Comparison of ENCODE assay signal across 1 cellular context in the genomic region with DNA sequence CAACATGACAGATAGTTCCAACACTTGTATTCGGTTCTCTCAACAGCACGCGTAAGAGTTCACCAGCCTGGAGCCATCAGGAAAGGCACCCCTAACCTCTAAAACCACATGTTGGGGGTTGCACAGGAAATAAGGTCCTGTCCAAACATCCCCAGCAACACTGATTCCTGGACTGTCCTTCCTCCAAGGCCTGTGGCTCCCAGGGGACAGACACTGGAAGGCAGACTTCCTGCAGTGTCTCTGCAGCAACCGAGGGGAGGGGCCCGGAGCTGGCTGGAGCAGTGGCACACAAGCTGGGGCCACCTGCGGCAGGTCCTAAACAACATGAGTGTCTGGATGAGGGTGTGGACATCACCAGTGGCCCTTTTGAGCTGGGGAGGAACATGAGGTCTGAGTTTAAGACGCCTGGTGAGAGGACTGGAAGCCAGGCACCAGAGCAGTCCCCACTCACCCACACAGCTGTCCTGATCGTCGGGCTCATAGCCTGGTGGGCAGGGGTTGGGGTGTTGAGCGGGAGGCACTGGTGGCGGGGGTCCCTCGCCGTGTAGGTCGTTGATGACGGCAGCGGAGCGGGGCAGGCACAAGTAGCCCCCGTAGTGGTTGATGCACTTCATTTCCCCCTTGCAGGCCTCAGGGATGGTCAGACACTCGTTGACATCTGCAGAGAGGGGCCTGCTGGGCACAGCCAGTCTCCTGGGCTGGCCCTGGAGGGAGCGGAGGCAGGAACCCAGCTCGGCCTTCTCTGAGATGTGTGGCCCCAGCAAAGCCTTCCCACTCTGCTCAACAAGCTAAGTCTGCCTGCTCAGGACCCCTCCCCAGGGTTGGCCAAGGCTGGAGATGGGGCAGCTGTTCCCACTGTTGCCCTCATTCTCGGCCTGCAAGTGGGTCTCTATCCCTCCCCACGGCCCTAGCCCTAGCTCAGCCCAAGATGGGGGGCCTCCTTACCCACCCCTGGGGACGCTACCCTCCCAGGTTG.
TF ChIP-seq lines count a peak whose summit lies in the region.

No MANE protein-coding gene starts in this region.

TF ChIP-seq in GM23338, 12 proteins besides CTCF, POLR2A, EP300 and RAD21 (continued from another document):
- TF ChIP-seq, protein P1, sequence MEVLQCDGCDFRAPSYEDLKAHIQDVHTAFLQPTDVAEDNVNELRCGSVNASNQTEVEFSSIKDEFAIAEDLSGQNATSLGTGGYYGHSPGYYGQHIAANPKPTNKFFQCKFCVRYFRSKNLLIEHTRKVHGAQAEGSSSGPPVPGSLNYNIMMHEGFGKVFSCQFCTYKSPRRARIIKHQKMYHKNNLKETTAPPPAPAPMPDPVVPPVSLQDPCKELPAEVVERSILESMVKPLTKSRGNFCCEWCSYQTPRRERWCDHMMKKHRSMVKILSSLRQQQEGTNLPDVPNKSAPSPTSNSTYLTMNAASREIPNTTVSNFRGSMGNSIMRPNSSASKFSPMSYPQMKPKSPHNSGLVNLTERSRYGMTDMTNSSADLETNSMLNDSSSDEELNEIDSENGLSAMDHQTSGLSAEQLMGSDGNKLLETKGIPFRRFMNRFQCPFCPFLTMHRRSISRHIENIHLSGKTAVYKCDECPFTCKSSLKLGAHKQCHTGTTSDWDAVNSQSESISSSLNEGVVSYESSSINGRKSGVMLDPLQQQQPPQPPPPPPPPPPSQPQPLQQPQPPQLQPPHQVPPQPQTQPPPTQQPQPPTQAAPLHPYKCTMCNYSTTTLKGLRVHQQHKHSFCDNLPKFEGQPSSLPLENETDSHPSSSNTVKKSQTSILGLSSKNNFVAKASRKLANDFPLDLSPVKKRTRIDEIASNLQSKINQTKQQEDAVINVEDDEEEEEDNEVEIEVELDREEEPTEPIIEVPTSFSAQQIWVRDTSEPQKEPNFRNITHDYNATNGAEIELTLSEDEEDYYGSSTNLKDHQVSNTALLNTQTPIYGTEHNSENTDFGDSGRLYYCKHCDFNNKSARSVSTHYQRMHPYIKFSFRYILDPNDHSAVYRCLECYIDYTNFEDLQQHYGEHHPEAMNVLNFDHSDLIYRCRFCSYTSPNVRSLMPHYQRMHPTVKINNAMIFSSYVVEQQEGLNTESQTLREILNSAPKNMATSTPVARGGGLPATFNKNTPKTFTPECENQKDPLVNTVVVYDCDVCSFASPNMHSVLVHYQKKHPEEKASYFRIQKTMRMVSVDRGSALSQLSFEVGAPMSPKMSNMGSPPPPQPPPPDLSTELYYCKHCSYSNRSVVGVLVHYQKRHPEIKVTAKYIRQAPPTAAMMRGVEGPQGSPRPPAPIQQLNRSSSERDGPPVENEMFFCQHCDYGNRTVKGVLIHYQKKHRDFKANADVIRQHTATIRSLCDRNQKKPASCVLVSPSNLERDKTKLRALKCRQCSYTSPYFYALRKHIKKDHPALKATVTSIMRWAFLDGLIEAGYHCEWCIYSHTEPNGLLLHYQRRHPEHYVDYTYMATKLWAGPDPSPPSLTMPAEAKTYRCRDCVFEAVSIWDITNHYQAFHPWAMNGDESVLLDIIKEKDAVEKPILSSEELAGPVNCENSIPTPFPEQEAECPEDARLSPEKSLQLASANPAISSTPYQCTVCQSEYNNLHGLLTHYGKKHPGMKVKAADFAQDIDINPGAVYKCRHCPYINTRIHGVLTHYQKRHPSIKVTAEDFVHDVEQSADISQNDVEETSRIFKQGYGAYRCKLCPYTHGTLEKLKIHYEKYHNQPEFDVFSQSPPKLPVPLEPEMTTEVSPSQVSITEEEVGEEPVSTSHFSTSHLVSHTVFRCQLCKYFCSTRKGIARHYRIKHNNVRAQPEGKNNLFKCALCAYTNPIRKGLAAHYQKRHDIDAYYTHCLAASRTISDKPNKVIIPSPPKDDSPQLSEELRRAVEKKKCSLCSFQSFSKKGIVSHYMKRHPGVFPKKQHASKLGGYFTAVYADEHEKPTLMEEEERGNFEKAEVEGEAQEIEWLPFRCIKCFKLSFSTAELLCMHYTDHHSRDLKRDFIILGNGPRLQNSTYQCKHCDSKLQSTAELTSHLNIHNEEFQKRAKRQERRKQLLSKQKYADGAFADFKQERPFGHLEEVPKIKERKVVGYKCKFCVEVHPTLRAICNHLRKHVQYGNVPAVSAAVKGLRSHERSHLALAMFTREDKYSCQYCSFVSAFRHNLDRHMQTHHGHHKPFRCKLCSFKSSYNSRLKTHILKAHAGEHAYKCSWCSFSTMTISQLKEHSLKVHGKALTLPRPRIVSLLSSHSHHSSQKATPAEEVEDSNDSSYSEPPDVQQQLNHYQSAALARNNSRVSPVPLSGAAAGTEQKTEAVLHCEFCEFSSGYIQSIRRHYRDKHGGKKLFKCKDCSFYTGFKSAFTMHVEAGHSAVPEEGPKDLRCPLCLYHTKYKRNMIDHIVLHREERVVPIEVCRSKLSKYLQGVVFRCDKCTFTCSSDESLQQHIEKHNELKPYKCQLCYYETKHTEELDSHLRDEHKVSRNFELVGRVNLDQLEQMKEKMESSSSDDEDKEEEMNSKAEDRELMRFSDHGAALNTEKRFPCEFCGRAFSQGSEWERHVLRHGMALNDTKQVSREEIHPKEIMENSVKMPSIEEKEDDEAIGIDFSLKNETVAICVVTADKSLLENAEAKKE (CRISPR knock-in tag; IDR thresholded peaks at IDR 0.05): no peak
- TF ChIP-seq EZH2 (IDR thresholded peaks at IDR 0.05; ENCODE audit: low read depth, unreplicated experiment) (no peak), REST (IDR thresholded peaks at IDR 0.05; ENCODE audit: unreplicated experiment) (no peak), ZNF331 (CRISPR knock-in tag; IDR thresholded peaks at IDR 0.05; ENCODE audit: low read depth) (no peak), STAT1 (IDR thresholded peaks at IDR 0.05; ENCODE audit: unreplicated experiment) (no peak), ETS1 (IDR thresholded peaks at IDR 0.05) (no peak)
